ENCODE assay signal across 8 cellular contexts in the genomic region with DNA sequence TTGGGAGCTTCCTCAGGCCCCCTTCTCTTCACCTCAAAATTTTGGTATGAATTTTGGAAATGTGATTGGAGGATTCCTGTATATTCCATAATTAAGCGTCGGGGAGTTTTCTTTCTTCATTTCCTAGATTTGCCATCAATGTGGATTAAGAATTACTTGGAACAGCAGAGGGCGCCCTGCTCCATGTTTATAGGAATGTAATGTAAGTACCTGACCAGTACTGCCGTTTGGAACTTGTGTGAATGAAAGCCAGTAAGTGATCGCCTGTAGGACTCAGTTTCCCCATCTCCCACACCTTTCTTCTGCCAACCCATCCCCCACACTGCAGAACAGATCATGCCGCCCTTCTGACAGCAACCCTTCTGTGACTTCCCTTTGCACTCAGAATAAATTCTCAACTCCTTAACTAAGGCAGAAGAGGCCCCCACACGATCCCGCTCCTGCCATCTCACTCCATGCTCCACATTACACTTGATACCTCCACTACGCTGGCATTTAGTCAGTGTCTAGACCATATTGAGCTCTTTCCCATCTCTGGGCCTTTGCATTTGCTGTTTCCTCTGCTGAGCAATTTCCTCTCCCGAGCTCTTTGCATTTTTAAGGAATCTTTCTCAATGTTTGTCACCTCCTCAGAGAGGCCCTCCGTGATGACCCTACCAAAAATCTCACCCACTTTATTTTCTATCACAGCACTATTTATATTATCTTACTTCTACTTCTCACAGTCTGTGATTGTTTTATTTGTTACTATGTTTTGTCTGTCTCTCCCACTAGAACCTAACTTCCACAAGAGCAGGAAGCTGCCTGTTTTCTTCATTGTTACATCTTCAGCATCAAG.
A peak's percentile ranks its signal among the peaks of the same experiment; 100 is the strongest.
DNase-seq lines count a peak whose midpoint lies in the region; ATAC-seq, FAIRE-seq and TF ChIP-seq lines count a peak whose summit lies in the region.

No MANE protein-coding gene starts in this region.

- RAD21 ChIA-PET in GM12878 (lab: Charles Lee; ENCODE audit: unreplicated experiment): interaction anchor here (0.6 to 9.0 kb wide), 17 partner anchors 8 to 784 kb away, joined by 3 to 91 read pairs (median 4); no protein-coding TSS in a partner anchor

- intact Hi-C loops in GM12878 (cut with micrococcal nuclease; ENCODE audit: unreplicated experiment): loop anchor here (1.0 to 5.0 kb wide), 5 partner anchors 223 to 537 kb away; no protein-coding TSS in a partner anchor

- peak; percentile 84 for TF ChIP-seq RAD21 in GM12878 (IDR thresholded peaks at IDR 0.05; ENCODE audit: insufficient read depth, low read depth, low read length)

- H4K20me1 ChIP-seq in GM12878 (ENCODE audit: control insufficient read depth, insufficient read depth) (no peaks in the 10 kb centered on the region), smooth muscle cell (ENCODE audit: low read depth) (no peaks in the 10 kb centered on the region)

- SMC1A ChIA-PET in GM12878 (lab: Charles Lee; ENCODE audit: uncharacterized antibody, unreplicated experiment): interaction anchor here (1.0 to 7.1 kb wide), 26 partner anchors 7 to 388 kb away, joined by 3 to 101 read pairs (median 4); no protein-coding TSS in a partner anchor

- no peaks in the 10 kb centered on the region for H3K79me2 ChIP-seq in GM12878 (ENCODE audit: control insufficient read depth, insufficient read depth, low read length)
- H3K79me2 ChIP-seq in smooth muscle cell (ENCODE audit: low read depth): no peaks in the 10 kb centered on the region

- H2AFZ ChIP-seq in GM12878 (ENCODE audit: control insufficient read depth, low read depth, low read length) (peak overlapping the region; percentile 28; the same call in 1 of the 2 replicates), smooth muscle cell (ENCODE audit: low read depth) (no peak overlapping the region)

- TF ChIP-seq POLR2A in GM12878 (IDR thresholded peaks at IDR 0.05; ENCODE audit: low read depth, low read length): no peak

- H3K36me3 ChIP-seq in GM12878 (ENCODE audit: control insufficient read depth in 2 of 2, insufficient read depth in 2 of 2, low read length in 1 of 2) (no peaks in the 10 kb centered on the region), smooth muscle cell (ENCODE audit: low read depth) (no peaks in the 10 kb centered on the region)

- POLR2A ChIA-PET in GM12878 (lab: Charles Lee): no interaction called here

- in situ Hi-C loops in GM13976 (cut with MboI; ENCODE audit: low sequenced_read_pairs, unreplicated experiment): loop anchor here (25.0 kb wide), 3 partner anchors 228 to 528 kb away; partner anchors contain the start of gene AFAP1L1
- in situ Hi-C loops in GM12878 (cut with MboI): loop anchor here (10.0 kb wide), 1 partner anchor 381 kb away; no protein-coding TSS in a partner anchor

- no peak overlapping the region for H3K4me2 ChIP-seq in GM12878 (ENCODE audit: control insufficient read depth, insufficient read depth)
- no peak overlapping the region for H3K4me2 ChIP-seq in smooth muscle cell

- DNase-seq in GM13976 (ENCODE audit: low spot score) (no peak), NCI-H1105 treated with DMSO at 0.1 percent for 48 hours (lab: John Stamatoyannopoulos, UW) (peak; percentile 52), T-helper 9 cell (peak; percentile 68), GM12878 (ENCODE audit: low read depth, low spot score) (no peak), iPS DF 19.7 (ENCODE audit: low read depth, low spot score) (peak; percentile 35), smooth muscle cell (lab: John Stamatoyannopoulos, UW; ENCODE audit: unreplicated experiment) (peak; percentile 16), mesenteric fat pad (ENCODE audit: low spot score) (no peak)

- H3K4me1 ChIP-seq in GM12878 (ENCODE audit: control insufficient read depth, insufficient read depth, low read length): peaks cover 3% of the 10 kb centered on the region; the same call in 1 of the 2 replicates
- H3K4me1 ChIP-seq in smooth muscle cell (ENCODE audit: low read depth): peaks cover 3% of the 10 kb centered on the region

- no peaks in the 10 kb centered on the region for H3K9me3 ChIP-seq in GM12878 (replicated peaks; ENCODE audit: control insufficient read depth, insufficient read depth, low read length)
- H3K9me3 ChIP-seq in smooth muscle cell (replicated peaks; ENCODE audit: low read depth): no peaks in the 10 kb centered on the region

- 35% methylated on average over 10 of the region's 11 CpGs for WGBS in GM12878 (ENCODE audit: insufficient coverage, insufficient replicate concordance, low lambda C conversion rate, missing lambda C conversion rate)
- WGBS in smooth muscle cell (ENCODE audit: low lambda C conversion rate): 43% methylated on average over 10 of the region's 11 CpGs

- no peak for FAIRE-seq in GM12878 (lab: Jason Lieb, UNC)

- BruUV-seq in GM12878 (replicated peaks; lab: Mats Ljungman, UMichigan): no TSS peak

- CTCF ChIA-PET in GM12878 (lab: Yijun Ruan, JAX): interaction anchor here (0.6 to 17.0 kb wide), 43 partner anchors 7 to 874 kb away, joined by 3 to 523 read pairs (median 5); no protein-coding TSS in a partner anchor

- no peak for TF ChIP-seq EP300 in GM12878 (IDR thresholded peaks at IDR 0.05; ENCODE audit: borderline replicate concordance in 1 of 2, control insufficient read depth in 1 of 2, low read depth in 2 of 2, low read length in 2 of 2)

- peak; percentile 83 for TF ChIP-seq CTCF in 22Rv1 (IDR thresholded peaks at IDR 0.05)
- peak; percentile 49 for TF ChIP-seq CTCF in GM13976 (IDR thresholded peaks at IDR 0.05; ENCODE audit: borderline replicate concordance, control extremely low read depth, extremely low read depth, insufficient read depth, missing control alignments)
- TF ChIP-seq CTCF in GM12878 (IDR thresholded peaks at IDR 0.05 in 2 of 3, conservative IDR thresholded peaks at IDR 0.05 in 1 of 3; ENCODE audit: control insufficient read depth in 2 of 3, extremely low read depth in 1 of 3, insufficient read depth in 1 of 3, low read depth in 3 of 3, low read length in 3 of 3): peak; percentile 53 to 75 (median 60)
- peak; percentile 73 for TF ChIP-seq CTCF in smooth muscle cell (IDR thresholded peaks at IDR 0.05; ENCODE audit: borderline replicate concordance, insufficient read depth, poor library complexity, severe bottlenecking)

- H3F3A ChIP-seq in smooth muscle cell (ENCODE audit: low read depth): no peaks in the 10 kb centered on the region

- H3K27ac ChIP-seq in 22Rv1 (no peak overlapping the region), GM12878 (ENCODE audit: control insufficient read depth, insufficient read depth) (no peak overlapping the region), smooth muscle cell (ENCODE audit: low read depth) (no peak overlapping the region)

- ATAC-seq in GM12878: peak; percentile 72

- H3K9ac ChIP-seq in GM12878 (ENCODE audit: control insufficient read depth, insufficient read depth, low read length): no peak overlapping the region
- H3K9ac ChIP-seq in smooth muscle cell (ENCODE audit: low read depth): no peak overlapping the region

- H3K27me3 ChIP-seq in GM12878 (replicated peaks in 1 of 2; ENCODE audit: control insufficient read depth in 2 of 2, insufficient read depth in 2 of 2, low read length in 1 of 2) (no peaks in the 10 kb centered on the region; a peak in 1 of 4 replicates), smooth muscle cell (ENCODE audit: low read depth) (peaks cover 7% of the 10 kb centered on the region)

- H3K4me3 ChIP-seq in GM12878 (no peak overlapping the region), smooth muscle cell (no peak overlapping the region)

TF ChIP-seq in GM12878, 131 proteins besides CTCF, POLR2A, EP300 and RAD21:
- TF ChIP-seq SMC3 (IDR thresholded peaks at IDR 0.05; ENCODE audit: borderline replicate concordance, low read length) (peak; percentile 93), CEBPB (IDR thresholded peaks at IDR 0.05; ENCODE audit: borderline replicate concordance in 1 of 2, low read depth in 2 of 2, low read length in 2 of 2) (no peak)

Comparison
In these comparisons a context has a peak if more than half of its experiments do, and no peak if none do; other contexts are left out.
1. DNase-seq: peak in NCI-H1105 treated with DMSO at 0.1 percent for 48 hours (single experiment), T-helper 9 cell (single experiment), iPS DF 19.7 (single experiment) and smooth muscle cell (single experiment); none in GM13976 (single experiment), GM12878 (single experiment) and mesenteric fat pad (single experiment).
2. Peak in every context shown above with its lines, with median percentiles within 50 percentile points of each other: CTCF ChIP-seq.